In the genomic region with DNA sequence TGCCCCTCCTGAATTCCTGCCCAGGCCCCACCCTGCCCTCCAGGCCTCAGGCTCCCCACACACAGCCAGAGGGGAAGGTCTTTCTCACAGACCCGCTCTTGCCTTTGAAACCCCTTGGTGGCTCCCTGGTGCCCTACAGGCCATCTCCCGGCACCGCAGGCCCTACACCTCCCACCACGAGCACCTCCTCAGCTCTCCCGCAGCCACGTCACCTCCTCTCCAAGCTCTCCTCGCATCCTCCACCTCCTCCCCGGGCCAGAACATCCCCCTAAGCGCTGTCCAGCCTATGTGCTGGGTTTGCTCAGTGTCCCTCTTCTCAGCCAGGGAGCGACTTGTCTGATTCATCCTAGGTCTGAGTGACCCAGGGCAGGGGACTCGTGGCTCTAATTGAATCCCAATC, we compare ENCODE assay signal across 16 cellular contexts.
DNase-seq lines count a peak whose midpoint lies in the region; ATAC-seq, FAIRE-seq and TF ChIP-seq lines count a peak whose summit lies in the region.
"Had no signal": no experiment of that assay in that cellular context is flagged by ENCODE, and none has a peak within 500 bp of the region (broad histone marks: within the 10 kb centered on the region; RNA-seq: fewer than 3 reads in every experiment).

No MANE protein-coding gene starts in this region.

- DNase-seq in GM12864 (ENCODE audit: low read depth), result no peak
- DNase-seq in HuH-7 (ENCODE audit: low spot score), result peak; percentile 64
- DNase-seq in GM12878 (ENCODE audit: low read depth, low spot score), result no peak
- DNase-seq in neural progenitor cell (ENCODE audit: low spot score), result peak; percentile 35
- no peak for DNase-seq in activated T-cell treated with anti-CD3 and anti-CD28 coated beads for 4 hours
- no peak for DNase-seq in gastrocnemius medialis
- DNase-seq: activated CD4-positive, alpha-beta memory T cell treated with anti-CD3 and anti-CD28 coated beads for 36 hours; DMS79 treated with DMSO at 0.1 percent for 48 hours; NCI-H1092; NCI-H345; stimulated activated CD4-positive, alpha-beta T cell treated with anti-CD3 and anti-CD28 coated beads, Interleukin-2, amount 100 ng/mL, for 24 hours had no signal

- H4K20me1 ChIP-seq in GM12878 (ENCODE audit: control insufficient read depth, insufficient read depth) (no peaks in the 10 kb centered on the region), neural progenitor cell (ENCODE audit: low read depth) (no peaks in the 10 kb centered on the region)

- 17% methylated on average over 10 of the region's 11 CpGs for WGBS in GM12878 (ENCODE audit: insufficient coverage, insufficient replicate concordance, low lambda C conversion rate, missing lambda C conversion rate)

- intact Hi-C loops in GM12878 (cut with micrococcal nuclease; ENCODE audit: unreplicated experiment) (no loop called here), gastrocnemius medialis (cut with DNase I; ENCODE audit: low total_unique reads) (no loop called here)

- H3K27ac ChIP-seq in GM12878 (ENCODE audit: control insufficient read depth, insufficient read depth), result no peak overlapping the region
- H3K27ac ChIP-seq in neural progenitor cell, result no peak overlapping the region
- H3K27ac ChIP-seq in gastrocnemius medialis, result no peak overlapping the region
- H3K27ac ChIP-seq: C4-2B, neutrophil had no signal

- H3K27me3 Mint-ChIP-seq in neural progenitor cell (ENCODE audit: insufficient read depth, low read depth), result peaks cover 9% of the 10 kb centered on the region

- H2AFZ ChIP-seq in GM12878 (ENCODE audit: control insufficient read depth, low read depth, low read length) (no peak overlapping the region), neural progenitor cell (replicated peaks) (no peak overlapping the region)

- H3K9me3 ChIP-seq in GM12878 (replicated peaks; ENCODE audit: control insufficient read depth, insufficient read depth, low read length), result no peaks in the 10 kb centered on the region
- no peaks in the 10 kb centered on the region for H3K9me3 ChIP-seq in neural progenitor cell (ENCODE audit: low read depth)
- no peaks in the 10 kb centered on the region for H3K9me3 ChIP-seq in gastrocnemius medialis
- H3K9me3 ChIP-seq: neutrophil had no signal

- no peak for FAIRE-seq in GM12878 (lab: Jason Lieb, UNC)
- FAIRE-seq: TTC549 had no signal

- no peaks in the 10 kb centered on the region for H3F3A ChIP-seq in neural progenitor cell (ENCODE audit: low read depth)

- TF ChIP-seq POLR2A in GM12878 (IDR thresholded peaks at IDR 0.05; ENCODE audit: low read depth, low read length) (no peak), gastrocnemius medialis (IDR thresholded peaks at IDR 0.05) (no peak)

- in situ Hi-C loops in GM12878 (cut with MboI), result no loop called here
- in situ Hi-C loops in gastrocnemius medialis (cut with MboI; ENCODE audit: low sequenced_read_pairs in 4 of 4), result no loop called here

- H3K9ac ChIP-seq in GM12878 (ENCODE audit: control insufficient read depth, insufficient read depth, low read length) (no peak overlapping the region), neural progenitor cell (no peak overlapping the region)

- POLR2A ChIA-PET in GM12878 (lab: Charles Lee), result no interaction called here

- ATAC-seq in GM12878, result peak; percentile 44
- no peak for ATAC-seq in GM21717 (IDR thresholded peaks at IDR 0.05; ENCODE audit: unreplicated experiment)
- no peak for ATAC-seq in gastrocnemius medialis

- no peak overlapping the region for H3K4me3 Mint-ChIP-seq in neural progenitor cell
- H3K4me3 Mint-ChIP-seq: activated CD4-positive, alpha-beta memory T cell treated with anti-CD3 and anti-CD28 coated beads for 36 hours; activated T-helper 1 cell treated with anti-CD3 and anti-CD28 coated beads, Interleukin-12 subunit alpha, Interleukin-12 subunit beta, Interleukin-2, Interleukin-4 antibody, amounts not matched to agents 30 ng/mL and 10 ng/mL and 1 ng/mL, durations not matched to agents 14 hours and 24 hours and 36 hours had no signal

- no peak overlapping the region for H3K4me3 ChIP-seq in GM12864 (ENCODE audit: low read depth, low read length)
- no peak overlapping the region for H3K4me3 ChIP-seq in GM12878
- no peak overlapping the region for H3K4me3 ChIP-seq in neural progenitor cell
- H3K4me3 ChIP-seq in gastrocnemius medialis, result no peak overlapping the region

- no peaks in the 10 kb centered on the region for H3K27me3 ChIP-seq in GM12878 (replicated peaks in 1 of 2; ENCODE audit: control insufficient read depth in 2 of 2, insufficient read depth in 2 of 2, low read length in 1 of 2)
- no peaks in the 10 kb centered on the region for H3K27me3 ChIP-seq in neural progenitor cell
- no peaks in the 10 kb centered on the region for H3K27me3 ChIP-seq in gastrocnemius medialis
- H3K27me3 ChIP-seq: neutrophil had no signal

- RAD21 ChIA-PET in GM12878 (lab: Charles Lee; ENCODE audit: unreplicated experiment), result no interaction called here

- BruUV-seq in GM12878 (replicated peaks; lab: Mats Ljungman, UMichigan), result no TSS peak

- SMC1A ChIA-PET in GM12878 (lab: Charles Lee; ENCODE audit: uncharacterized antibody, unreplicated experiment), result no interaction called here

- peaks cover 29% of the 10 kb centered on the region for H3K4me1 Mint-ChIP-seq in neural progenitor cell

- no peaks in the 10 kb centered on the region for H3K9me3 Mint-ChIP-seq in neural progenitor cell
- H3K9me3 Mint-ChIP-seq: activated CD4-positive, alpha-beta memory T cell treated with anti-CD3 and anti-CD28 coated beads for 36 hours; activated T-helper 1 cell treated with anti-CD3 and anti-CD28 coated beads, Interleukin-12 subunit alpha, Interleukin-12 subunit beta, Interleukin-2, Interleukin-4 antibody, amounts not matched to agents 30 ng/mL and 10 ng/mL and 1 ng/mL, durations not matched to agents 14 hours and 24 hours and 36 hours had no signal

- no peak for TF ChIP-seq EP300 in GM12878 (IDR thresholded peaks at IDR 0.05; ENCODE audit: borderline replicate concordance in 1 of 2, control insufficient read depth in 1 of 2, low read depth in 2 of 2, low read length in 2 of 2)

- no peaks in the 10 kb centered on the region for H3K4me1 ChIP-seq in GM12878 (ENCODE audit: control insufficient read depth, insufficient read depth, low read length)
- H3K4me1 ChIP-seq in neural progenitor cell, result peaks cover 6% of the 10 kb centered on the region
- H3K4me1 ChIP-seq in gastrocnemius medialis, result peaks cover 0 to 7% of the 10 kb centered on the region in 2 donors

- TF ChIP-seq CTCF in GM12864 (IDR thresholded peaks at IDR 0.05; ENCODE audit: low read depth, low read length, missing control alignments), result peak; percentile 14
- TF ChIP-seq CTCF in GM12878 (IDR thresholded peaks at IDR 0.05 in 2 of 3, conservative IDR thresholded peaks at IDR 0.05 in 1 of 3; ENCODE audit: control insufficient read depth in 2 of 3, extremely low read depth in 1 of 3, insufficient read depth in 1 of 3, low read depth in 3 of 3, low read length in 3 of 3), result no peak
- TF ChIP-seq CTCF in neural progenitor cell (IDR thresholded peaks at IDR 0.05), result peak; percentile 18
- TF ChIP-seq CTCF in gastrocnemius medialis (IDR thresholded peaks at IDR 0.05 in 4 of 5, conservative IDR thresholded peaks at IDR 0.05 in 1 of 5), result no peak

- TF ChIP-seq RAD21 in GM12878 (IDR thresholded peaks at IDR 0.05; ENCODE audit: insufficient read depth, low read depth, low read length), result no peak

- H3K4me2 ChIP-seq in GM12878 (ENCODE audit: control insufficient read depth, insufficient read depth) (no peak overlapping the region), neural progenitor cell (no peak overlapping the region)

- H3K27ac Mint-ChIP-seq in neural progenitor cell, result peak overlapping the region; percentile 35
- H3K27ac Mint-ChIP-seq: activated CD4-positive, alpha-beta memory T cell treated with anti-CD3 and anti-CD28 coated beads for 36 hours; activated T-helper 1 cell treated with anti-CD3 and anti-CD28 coated beads, Interleukin-12 subunit alpha, Interleukin-12 subunit beta, Interleukin-2, Interleukin-4 antibody, amounts not matched to agents 30 ng/mL and 10 ng/mL and 1 ng/mL, durations not matched to agents 14 hours and 24 hours and 36 hours had no signal

- H3K36me3 Mint-ChIP-seq in neural progenitor cell, result no peaks in the 10 kb centered on the region
- H3K36me3 Mint-ChIP-seq: activated CD4-positive, alpha-beta memory T cell treated with anti-CD3 and anti-CD28 coated beads for 36 hours had no signal

- H3K79me2 ChIP-seq in GM12878 (ENCODE audit: control insufficient read depth, insufficient read depth, low read length), result no peaks in the 10 kb centered on the region
- no peaks in the 10 kb centered on the region for H3K79me2 ChIP-seq in neural progenitor cell (ENCODE audit: low read depth)

- CTCF ChIA-PET in GM12878 (lab: Yijun Ruan, JAX), result no interaction called here

- H3K36me3 ChIP-seq in GM12878 (ENCODE audit: control insufficient read depth in 2 of 2, insufficient read depth in 2 of 2, low read length in 1 of 2) (no peaks in the 10 kb centered on the region), neural progenitor cell (no peaks in the 10 kb centered on the region), gastrocnemius medialis (no peaks in the 10 kb centered on the region)
- H3K36me3 ChIP-seq: neutrophil had no signal

TF ChIP-seq in GM12878, 131 proteins besides CTCF, POLR2A, EP300 and RAD21 (continues in another document):
- TF ChIP-seq BHLHE40 (IDR thresholded peaks at IDR 0.05; ENCODE audit: borderline replicate concordance in 1 of 2, low read depth in 2 of 2, low read length in 1 of 2) (no peak), ZNF217 (IDR thresholded peaks at IDR 0.05) (no peak), NR2F1 (conservative IDR thresholded peaks at IDR 0.05) (no peak)
- TF ChIP-seq, protein P1, sequence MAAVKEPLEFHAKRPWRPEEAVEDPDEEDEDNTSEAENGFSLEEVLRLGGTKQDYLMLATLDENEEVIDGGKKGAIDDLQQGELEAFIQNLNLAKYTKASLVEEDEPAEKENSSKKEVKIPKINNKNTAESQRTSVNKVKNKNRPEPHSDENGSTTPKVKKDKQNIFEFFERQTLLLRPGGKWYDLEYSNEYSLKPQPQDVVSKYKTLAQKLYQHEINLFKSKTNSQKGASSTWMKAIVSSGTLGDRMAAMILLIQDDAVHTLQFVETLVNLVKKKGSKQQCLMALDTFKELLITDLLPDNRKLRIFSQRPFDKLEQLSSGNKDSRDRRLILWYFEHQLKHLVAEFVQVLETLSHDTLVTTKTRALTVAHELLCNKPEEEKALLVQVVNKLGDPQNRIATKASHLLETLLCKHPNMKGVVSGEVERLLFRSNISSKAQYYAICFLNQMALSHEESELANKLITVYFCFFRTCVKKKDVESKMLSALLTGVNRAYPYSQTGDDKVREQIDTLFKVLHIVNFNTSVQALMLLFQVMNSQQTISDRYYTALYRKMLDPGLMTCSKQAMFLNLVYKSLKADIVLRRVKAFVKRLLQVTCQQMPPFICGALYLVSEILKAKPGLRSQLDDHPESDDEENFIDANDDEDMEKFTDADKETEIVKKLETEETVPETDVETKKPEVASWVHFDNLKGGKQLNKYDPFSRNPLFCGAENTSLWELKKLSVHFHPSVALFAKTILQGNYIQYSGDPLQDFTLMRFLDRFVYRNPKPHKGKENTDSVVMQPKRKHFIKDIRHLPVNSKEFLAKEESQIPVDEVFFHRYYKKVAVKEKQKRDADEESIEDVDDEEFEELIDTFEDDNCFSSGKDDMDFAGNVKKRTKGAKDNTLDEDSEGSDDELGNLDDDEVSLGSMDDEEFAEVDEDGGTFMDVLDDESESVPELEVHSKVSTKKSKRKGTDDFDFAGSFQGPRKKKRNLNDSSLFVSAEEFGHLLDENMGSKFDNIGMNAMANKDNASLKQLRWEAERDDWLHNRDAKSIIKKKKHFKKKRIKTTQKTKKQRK (IDR thresholded peaks at IDR 0.05; ENCODE audit: low read depth, low read length), result no peak

Comparison
In these comparisons a context has a peak if more than half of its experiments do, and no peak if none do; other contexts are left out.
1. DNase-seq: peak in HuH-7 (single experiment) and neural progenitor cell (single experiment); none in GM12864 (single experiment), GM12878 (single experiment), activated T-cell treated with anti-CD3 and anti-CD28 coated beads for 4 hours (single experiment) and gastrocnemius medialis (0 of 2).
2. CTCF ChIP-seq: peak in GM12864 (single experiment) and neural progenitor cell (single experiment); none in GM12878 (0 of 3) and gastrocnemius medialis (0 of 5).